ENCODE assay signal across 9 cellular contexts in the genomic region with DNA sequence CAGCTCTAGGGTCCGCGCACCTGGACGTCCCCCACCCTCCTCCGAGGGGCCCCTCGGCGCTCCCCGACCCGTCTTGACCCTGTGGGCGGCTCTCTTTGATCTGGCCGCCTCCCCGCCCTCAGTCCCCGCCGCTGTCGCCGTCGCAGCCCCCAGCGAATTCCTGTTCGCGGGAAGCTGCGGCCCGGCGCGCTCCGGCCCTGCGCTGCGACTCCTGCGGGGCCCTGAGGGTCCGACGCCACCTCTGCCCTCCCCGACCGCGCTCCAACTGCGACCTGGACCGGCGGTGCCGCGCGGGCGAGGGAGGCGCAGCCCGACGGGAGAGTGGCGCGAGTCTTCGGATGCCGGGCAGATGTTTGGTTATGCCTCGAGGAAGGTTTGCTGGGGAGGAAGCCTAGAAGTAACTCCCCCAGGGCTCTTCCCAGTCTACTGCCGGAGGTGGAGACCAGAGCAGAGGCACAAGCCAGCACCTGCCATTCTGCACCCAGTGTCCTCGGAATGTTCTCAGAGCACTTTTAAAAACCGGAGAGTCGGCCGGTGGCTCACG. TPM values are rescaled to one million over a fixed set of nuclear protein-coding genes. Genes with fewer than 3 reads are reported as not detected.
DNase-seq lines count a peak whose midpoint lies in the region; ATAC-seq and TF ChIP-seq lines count a peak whose summit lies in the region.
"Had no signal": no experiment of that assay in that cellular context is flagged by ENCODE, and none has a peak within 500 bp of the region (broad histone marks: within the 10 kb centered on the region; RNA-seq: fewer than 3 reads in every experiment).

No MANE protein-coding gene starts in this region.

- peaks cover 3% of the 10 kb centered on the region for H3K36me3 Mint-ChIP-seq in activated T-helper 1 cell treated with anti-CD3 and anti-CD28 coated beads, Interleukin-12 subunit alpha, Interleukin-12 subunit beta, Interleukin-2, Interleukin-4 antibody, amounts not matched to agents 30 ng/mL and 10 ng/mL and 1 ng/mL, durations not matched to agents 14 hours and 24 hours and 36 hours (ENCODE audit: low read depth)

- DNase-seq in AG08396 (ENCODE audit: low spot score) (peak; percentile 49), iPS-NIHi7 (ENCODE audit: extremely low spot score) (peak; percentile 60), suprapubic skin (ENCODE audit: low spot score in 2 of 2) (no peak), NCI-H2081 treated with DMSO at 0.1 percent for 48 hours (lab: John Stamatoyannopoulos, UW) (no peak), DMS114 treated with DMSO at 0.1 percent for 48 hours (lab: John Stamatoyannopoulos, UW; ENCODE audit: unreplicated experiment) (no peak)
- no peak for DNase-seq in activated T-helper 1 cell treated with anti-CD3 and anti-CD28 coated beads, Interleukin-12 subunit alpha, Interleukin-12 subunit beta, Interleukin-2, Interleukin-4 antibody, amounts not matched to agents 30 ng/mL and 10 ng/mL and 1 ng/mL, durations not matched to agents 14 hours and 24 hours and 36 hours (ENCODE audit: low spot score)

- no peak for TF ChIP-seq EP300 in suprapubic skin (IDR thresholded peaks at IDR 0.05)

- H3K27ac Mint-ChIP-seq in activated T-helper 1 cell treated with anti-CD3 and anti-CD28 coated beads, Interleukin-12 subunit alpha, Interleukin-12 subunit beta, Interleukin-2, Interleukin-4 antibody, amounts not matched to agents 30 ng/mL and 10 ng/mL and 1 ng/mL, durations not matched to agents 14 hours and 24 hours and 36 hours = no peak overlapping the region

- H3K4me1 ChIP-seq in suprapubic skin = peaks cover 16% of the 10 kb centered on the region

- ATAC-seq in GM18505 (IDR thresholded peaks at IDR 0.05; ENCODE audit: unreplicated experiment) = peak; percentile 17
- ATAC-seq in HG03175 (IDR thresholded peaks at IDR 0.05; ENCODE audit: unreplicated experiment) = peak; percentile 23

- peaks cover 37% of the 10 kb centered on the region for H3K27me3 Mint-ChIP-seq in activated T-helper 1 cell treated with anti-CD3 and anti-CD28 coated beads, Interleukin-12 subunit alpha, Interleukin-12 subunit beta, Interleukin-2, Interleukin-4 antibody, amounts not matched to agents 30 ng/mL and 10 ng/mL and 1 ng/mL, durations not matched to agents 14 hours and 24 hours and 36 hours (ENCODE audit: insufficient read depth)

- TF ChIP-seq POLR2A in GM18505 (IDR thresholded peaks at IDR 0.05; ENCODE audit: borderline replicate concordance, extremely low read depth, insufficient read depth, insufficient read length) = no peak
- TF ChIP-seq POLR2A in suprapubic skin (IDR thresholded peaks at IDR 0.05) = no peak

- H3K9me3 Mint-ChIP-seq in activated T-helper 1 cell treated with anti-CD3 and anti-CD28 coated beads, Interleukin-12 subunit alpha, Interleukin-12 subunit beta, Interleukin-2, Interleukin-4 antibody, amounts not matched to agents 30 ng/mL and 10 ng/mL and 1 ng/mL, durations not matched to agents 14 hours and 24 hours and 36 hours = peaks cover 6% of the 10 kb centered on the region

- peaks cover 5% of the 10 kb centered on the region for H3K4me1 Mint-ChIP-seq in activated T-helper 1 cell treated with anti-CD3 and anti-CD28 coated beads, Interleukin-12 subunit alpha, Interleukin-12 subunit beta, Interleukin-2, Interleukin-4 antibody, amounts not matched to agents 30 ng/mL and 10 ng/mL and 1 ng/mL, durations not matched to agents 14 hours and 24 hours and 36 hours (ENCODE audit: low read depth)

- H3K36me3 ChIP-seq in suprapubic skin = no peaks in the 10 kb centered on the region

- 6% methylated on average over 16 of the region's 53 CpGs for WGBS in suprapubic skin

- H3K4me3 Mint-ChIP-seq in activated T-helper 1 cell treated with anti-CD3 and anti-CD28 coated beads, Interleukin-12 subunit alpha, Interleukin-12 subunit beta, Interleukin-2, Interleukin-4 antibody, amounts not matched to agents 30 ng/mL and 10 ng/mL and 1 ng/mL, durations not matched to agents 14 hours and 24 hours and 36 hours = peak overlapping the region; percentile 61

- no peak for TF ChIP-seq CTCF in suprapubic skin (IDR thresholded peaks at IDR 0.05)

- no peaks in the 10 kb centered on the region for H3K9me3 ChIP-seq in suprapubic skin

- intact Hi-C loops in activated T-helper 1 cell treated with anti-CD3 and anti-CD28 coated beads, Interleukin-12 subunit alpha, Interleukin-12 subunit beta, Interleukin-2, Interleukin-4 antibody, amounts not matched to agents 30 ng/mL and 10 ng/mL and 1 ng/mL, durations not matched to agents 14 hours and 24 hours and 36 hours (cut with micrococcal nuclease) = loop anchor here (2.0 kb wide), 1 partner anchor 40 kb away; the partner anchor contains the start of gene AHSA1

- H3K27ac ChIP-seq in suprapubic skin = no peak overlapping the region

- H3K4me3 ChIP-seq in suprapubic skin = peak overlapping the region; percentile 74

- H3K27me3 ChIP-seq in suprapubic skin = peaks cover 26% of the 10 kb centered on the region

RNA-seq across cellular contexts. Expression of gene ISM2, which starts 0.4 kb away (rescaled TPM):
- total RNA-seq in activated T-helper 1 cell treated with anti-CD3 and anti-CD28 coated beads, Interleukin-12 subunit alpha, Interleukin-12 subunit beta, Interleukin-2, Interleukin-4 antibody, amounts not matched to agents 30 ng/mL and 10 ng/mL and 1 ng/mL, durations not matched to agents 14 hours and 24 hours and 36 hours = 0.08 TPM in 1 of 2 replicates, not detected in the other
- total RNA-seq in suprapubic skin = not detected
- total RNA-seq: liver had no signal

RNA-seq across cellular contexts. Expression of gene AHSA1, which starts 41.2 kb away (rescaled TPM):
- 370 and 383 TPM in 2 replicates for total RNA-seq in activated T-helper 1 cell treated with anti-CD3 and anti-CD28 coated beads, Interleukin-12 subunit alpha, Interleukin-12 subunit beta, Interleukin-2, Interleukin-4 antibody, amounts not matched to agents 30 ng/mL and 10 ng/mL and 1 ng/mL, durations not matched to agents 14 hours and 24 hours and 36 hours
- total RNA-seq in suprapubic skin = 100 to 1,000 TPM in 1 of 4 donors, 10 to 100 TPM in 3; 62.8 to 124 (median 97.0) TPM

RNA-seq across cellular contexts. Expression of gene VIPAS39, which starts 41.7 kb away (rescaled TPM):
- total RNA-seq in activated T-helper 1 cell treated with anti-CD3 and anti-CD28 coated beads, Interleukin-12 subunit alpha, Interleukin-12 subunit beta, Interleukin-2, Interleukin-4 antibody, amounts not matched to agents 30 ng/mL and 10 ng/mL and 1 ng/mL, durations not matched to agents 14 hours and 24 hours and 36 hours = 17.3 and 18.7 TPM in 2 replicates
- 10 to 100 TPM; 11.7 to 21.6 (median 16.9) TPM for total RNA-seq in suprapubic skin

Comparison
In these comparisons a context has a peak if more than half of its experiments do, and no peak if none do; other contexts are left out.
1. DNase-seq: peak in AG08396 (single experiment) and iPS-NIHi7 (single experiment); none in activated T-helper 1 cell treated with anti-CD3 and anti-CD28 coated beads, Interleukin-12 subunit alpha, Interleukin-12 subunit beta, Interleukin-2, Interleukin-4 antibody, amounts not matched to agents 30 ng/mL and 10 ng/mL and 1 ng/mL, durations not matched to agents 14 hours and 24 hours and 36 hours (single experiment), suprapubic skin (0 of 2), NCI-H2081 treated with DMSO at 0.1 percent for 48 hours (single experiment) and DMS114 treated with DMSO at 0.1 percent for 48 hours (single experiment).